ENCODE assay signal across 13 cellular contexts in genomic region chr18:44786257-44786656, GRCh38.
DNase-seq lines count a peak whose midpoint lies in the region; ATAC-seq and TF ChIP-seq lines count a peak whose summit lies in the region.
"Had no signal": no experiment of that assay in that cellular context is flagged by ENCODE, and none has a peak within 500 bp of the region (broad histone marks: within the 10 kb centered on the region; RNA-seq: fewer than 3 reads in every experiment).

No MANE protein-coding gene starts in this region.

- peaks cover 0 to 80% (median 62%) of the 10 kb centered on the region in 4 donors for H3K4me1 ChIP-seq in sigmoid colon

- no peaks in the 10 kb centered on the region for H3K27me3 ChIP-seq in sigmoid colon
- H3K27me3 ChIP-seq: esophagus muscularis mucosa, ovary, uterus had no signal

- no peaks in the 10 kb centered on the region; the same call in 1 of the 2 replicates for H3K9me3 Mint-ChIP-seq in HFFc6
- no peaks in the 10 kb centered on the region for H3K9me3 Mint-ChIP-seq in activated naive CD4-positive, alpha-beta T cell treated with anti-CD3 and anti-CD28 coated beads, Interleukin-2, amount 50 U/mL, for 72 hours

- no peak overlapping the region for H3K27ac Mint-ChIP-seq in HFFc6
- H3K27ac Mint-ChIP-seq in activated naive CD4-positive, alpha-beta T cell treated with anti-CD3 and anti-CD28 coated beads, Interleukin-2, amount 50 U/mL, for 72 hours, result no peak overlapping the region

- intact Hi-C loops in sigmoid colon (cut with DNase I), result no loop called here

- no peaks in the 10 kb centered on the region for H3K36me3 ChIP-seq in sigmoid colon
- H3K36me3 ChIP-seq: esophagus muscularis mucosa, ovary, uterus had no signal

- no peak overlapping the region for H3K4me3 ChIP-seq in sigmoid colon
- H3K4me3 ChIP-seq: esophagus muscularis mucosa, ovary, uterus had no signal

- no peaks in the 10 kb centered on the region for H3K27me3 Mint-ChIP-seq in HFFc6 (ENCODE audit: insufficient read depth)

- no peak overlapping the region for H3K4me3 Mint-ChIP-seq in HFFc6

- no peaks in the 10 kb centered on the region for H3K36me3 Mint-ChIP-seq in HFFc6 (ENCODE audit: low read depth)
- H3K36me3 Mint-ChIP-seq in activated naive CD4-positive, alpha-beta T cell treated with anti-CD3 and anti-CD28 coated beads, Interleukin-2, amount 50 U/mL, for 72 hours, result peaks cover 0 to under 1% of the 10 kb centered on the region in 2 donors

- peak; percentile 8 for ATAC-seq in GM19324 (IDR thresholded peaks at IDR 0.05; ENCODE audit: low FRiP score, unreplicated experiment)
- ATAC-seq in HG02642 (IDR thresholded peaks at IDR 0.05; ENCODE audit: poor library complexity, unreplicated experiment), result peak; percentile 45
- ATAC-seq in HG03521 (IDR thresholded peaks at IDR 0.05; ENCODE audit: unreplicated experiment), result peak; percentile 28
- ATAC-seq in activated naive CD4-positive, alpha-beta T cell treated with anti-CD3 and anti-CD28 coated beads, Interleukin-2, amount 50 U/mL, for 72 hours, result no peak

- no peak for TF ChIP-seq CTCF in sigmoid colon (IDR thresholded peaks at IDR 0.05)
- no peak for TF ChIP-seq CTCF in HFFc6 (IDR thresholded peaks at IDR 0.05)

- peaks cover 5% of the 10 kb centered on the region; the same call in 1 of the 2 replicates for H3K4me1 Mint-ChIP-seq in HFFc6 (ENCODE audit: low read depth)

- TF ChIP-seq EP300 in sigmoid colon (IDR thresholded peaks at IDR 0.05), result no peak

- H3K9me3 ChIP-seq in sigmoid colon, result no peaks in the 10 kb centered on the region
- H3K9me3 ChIP-seq: esophagus muscularis mucosa, ovary, uterus had no signal

- TF ChIP-seq POLR2A in sigmoid colon (IDR thresholded peaks at IDR 0.05), result no peak

- H3K27ac ChIP-seq in sigmoid colon, result peak overlapping the region in 3 of 4 donors; percentile 28 to 51 (median 29)
- H3K27ac ChIP-seq: esophagus muscularis mucosa, ovary had no signal

- DNase-seq in sigmoid colon (no peak), NCI-H146 treated with DMSO at 0.1 percent for 48 hours (lab: John Stamatoyannopoulos, UW; ENCODE audit: unreplicated experiment) (no peak), HFFc6 (no peak), nucleus accumbens (lab: John Stamatoyannopoulos, UW) (no peak)
- no peak for DNase-seq in activated naive CD4-positive, alpha-beta T cell treated with anti-CD3 and anti-CD28 coated beads, Interleukin-2, amount 50 U/mL, for 72 hours (ENCODE audit: low spot score in 2 of 2)
- DNase-seq: activated CD4-positive, alpha-beta T cell treated with anti-CD3 and anti-CD28 coated beads, Interleukin-2, amount 50 U/mL, for 48 hours; DMS 273 treated with DMSO at 0.1 percent for 48 hours; ovary; uterus had no signal

Comparison
In these comparisons a context has a peak if more than half of its experiments do, and no peak if none do; other contexts are left out.
1. ATAC-seq: peak in GM19324 (single experiment), HG02642 (single experiment) and HG03521 (single experiment); none in activated naive CD4-positive, alpha-beta T cell treated with anti-CD3 and anti-CD28 coated beads, Interleukin-2, amount 50 U/mL, for 72 hours (0 of 2).